ENCODE assay signal across 11 cellular contexts in the genomic region with DNA sequence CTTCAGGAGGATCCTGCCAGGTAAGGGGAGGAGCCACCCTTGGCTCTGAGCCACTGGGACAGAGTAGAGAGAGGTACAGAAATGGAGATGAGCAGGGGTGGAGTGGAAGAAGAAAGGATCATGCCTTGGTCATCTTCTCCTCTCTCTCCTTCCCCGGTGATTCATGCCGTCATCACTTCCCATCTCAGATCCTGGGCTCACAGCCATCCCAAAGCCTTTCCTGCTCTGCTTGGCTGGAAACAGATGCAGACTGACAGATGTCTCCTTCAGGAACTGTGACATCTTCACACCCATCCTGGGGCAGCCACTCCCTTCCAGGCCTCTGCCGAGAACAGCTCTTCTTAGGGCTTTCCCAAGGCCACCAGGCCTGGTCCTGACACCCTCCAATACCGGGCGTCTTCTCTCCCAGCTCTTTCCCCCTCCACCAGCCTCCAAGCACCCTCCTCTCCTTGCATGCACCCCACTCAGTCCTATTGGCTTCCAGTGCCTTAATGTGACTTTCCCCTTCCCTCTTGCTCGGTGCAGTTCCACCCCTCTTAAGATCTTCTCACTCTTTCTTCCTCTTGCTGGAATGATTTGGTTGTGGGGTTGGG. TPM values are rescaled to one million over a fixed set of nuclear protein-coding genes. Genes with fewer than 3 reads are reported as not detected.
A peak's percentile ranks its signal among the peaks of the same experiment; 100 is the strongest.
DNase-seq lines count a peak whose midpoint lies in the region; ATAC-seq and TF ChIP-seq lines count a peak whose summit lies in the region.
"Had no signal": no experiment of that assay in that cellular context is flagged by ENCODE, and none has a peak within 500 bp of the region (broad histone marks: within the 10 kb centered on the region; RNA-seq: fewer than 3 reads in every experiment).

No MANE protein-coding gene starts in this region.

- TF ChIP-seq CTCF in left ventricle myocardium inferior (IDR thresholded peaks at IDR 0.05; ENCODE audit: borderline replicate concordance): no peak
- no peak for TF ChIP-seq CTCF in nephron progenitor cell (IDR thresholded peaks at IDR 0.05)

- no peak overlapping the region for H3K4me2 ChIP-seq in Karpas-422 (ENCODE audit: low read depth, low read length, poor library complexity, severe bottlenecking)

- no peak overlapping the region for H3K27ac ChIP-seq in left ventricle myocardium inferior (replicated peaks)
- H3K27ac ChIP-seq in Karpas-422 (ENCODE audit: low read length): no peak overlapping the region

- no peaks in the 10 kb centered on the region for H3K27me3 Mint-ChIP-seq in nephron progenitor cell (ENCODE audit: low read depth, poor library complexity)

- H3K27me3 ChIP-seq in left ventricle myocardium inferior (ENCODE audit: low read depth) (no peaks in the 10 kb centered on the region), Karpas-422 (ENCODE audit: low read length) (no peaks in the 10 kb centered on the region)

- H3K9me3 ChIP-seq in left ventricle myocardium inferior (replicated peaks): no peaks in the 10 kb centered on the region
- H3K9me3 ChIP-seq in Karpas-422 (ENCODE audit: low read length): no peaks in the 10 kb centered on the region

- H3K4me3 ChIP-seq in left ventricle myocardium inferior (no peak overlapping the region), Karpas-422 (ENCODE audit: low read length) (no peak overlapping the region)

- H4K20me1 ChIP-seq in Karpas-422 (ENCODE audit: insufficient read depth, low read depth, low read length): no peaks in the 10 kb centered on the region

- H3K9ac ChIP-seq in Karpas-422 (ENCODE audit: low read length): no peak overlapping the region

- peaks cover 46% of the 10 kb centered on the region for H3K4me1 Mint-ChIP-seq in nephron progenitor cell
- H3K4me1 Mint-ChIP-seq: CD14-positive monocyte had no signal

- H3K36me3 ChIP-seq in left ventricle myocardium inferior (no peaks in the 10 kb centered on the region), Karpas-422 (ENCODE audit: insufficient read depth, low read length) (no peaks in the 10 kb centered on the region)

- peak; percentile 84 for DNase-seq in A172 (ENCODE audit: low spot score)
- peak; percentile 78 for DNase-seq in HCEC 1CT
- peak; percentile 45 for DNase-seq in amniotic epithelial cell (ENCODE audit: low read depth)
- peak; percentile 32 for DNase-seq in left ventricle myocardium inferior
- no peak for DNase-seq in Karpas-422
- no peak for DNase-seq in activated naive CD4-positive, alpha-beta T cell treated with anti-CD3 and anti-CD28 coated beads, Interleukin-2, amount 50 U/mL, for 72 hours (ENCODE audit: low spot score in 2 of 2)
- DNase-seq in NCI-H1417 (lab: John Stamatoyannopoulos, UW): no peak
- no peak for DNase-seq in nephron progenitor cell
- DNase-seq: activated naive CD4-positive, alpha-beta T cell treated with anti-CD3 and anti-CD28 coated beads for 36 hours; stimulated activated naive CD4-positive, alpha-beta T cell had no signal

- H3K9me3 Mint-ChIP-seq in activated naive CD4-positive, alpha-beta T cell treated with anti-CD3 and anti-CD28 coated beads, Interleukin-2, amount 50 U/mL, for 72 hours: no peaks in the 10 kb centered on the region
- no peaks in the 10 kb centered on the region for H3K9me3 Mint-ChIP-seq in nephron progenitor cell
- H3K9me3 Mint-ChIP-seq: activated naive CD4-positive, alpha-beta T cell treated with anti-CD3 and anti-CD28 coated beads for 36 hours had no signal

- intact Hi-C loops in left ventricle myocardium inferior (cut with micrococcal nuclease): no loop called here

- H3K36me3 Mint-ChIP-seq in activated naive CD4-positive, alpha-beta T cell treated with anti-CD3 and anti-CD28 coated beads, Interleukin-2, amount 50 U/mL, for 72 hours: no peaks in the 10 kb centered on the region
- no peaks in the 10 kb centered on the region for H3K36me3 Mint-ChIP-seq in nephron progenitor cell (ENCODE audit: low read depth)
- H3K36me3 Mint-ChIP-seq: CD14-positive monocyte had no signal

- H3K4me3 Mint-ChIP-seq in nephron progenitor cell: no peak overlapping the region
- H3K4me3 Mint-ChIP-seq: activated naive CD4-positive, alpha-beta T cell treated with anti-CD3 and anti-CD28 coated beads for 36 hours; CD14-positive monocyte had no signal

- no peak for ATAC-seq in activated naive CD4-positive, alpha-beta T cell treated with anti-CD3 and anti-CD28 coated beads, Interleukin-2, amount 50 U/mL, for 72 hours

- no peak overlapping the region for H2AFZ ChIP-seq in Karpas-422 (ENCODE audit: low read length)

- no peaks in the 10 kb centered on the region for H3K9me2 ChIP-seq in Karpas-422 (replicated peaks; ENCODE audit: insufficient read depth, low read length)

- peaks cover 10% of the 10 kb centered on the region for H3K4me1 ChIP-seq in left ventricle myocardium inferior
- peaks cover 8% of the 10 kb centered on the region for H3K4me1 ChIP-seq in Karpas-422 (ENCODE audit: low read length)

- no peaks in the 10 kb centered on the region for H3K79me2 ChIP-seq in Karpas-422 (ENCODE audit: low read length)

- H3K27ac Mint-ChIP-seq in activated naive CD4-positive, alpha-beta T cell treated with anti-CD3 and anti-CD28 coated beads, Interleukin-2, amount 50 U/mL, for 72 hours: no peak overlapping the region
- H3K27ac Mint-ChIP-seq in nephron progenitor cell: no peak overlapping the region
- H3K27ac Mint-ChIP-seq: activated naive CD4-positive, alpha-beta T cell treated with anti-CD3 and anti-CD28 coated beads for 36 hours had no signal

RNA-seq across cellular contexts. Expression of a gene that starts 58.3 kb away (rescaled TPM):
- total RNA-seq in A172 (2014; rRNA removed; shearing (Covaris generic)): not detected in 2 replicates
- total RNA-seq in left ventricle myocardium inferior: not detected
- not detected in 2 replicates for total RNA-seq in Karpas-422 (2014; rRNA removed; shearing (Covaris generic); ENCODE audit: low replicate concordance)
- total RNA-seq in activated naive CD4-positive, alpha-beta T cell treated with anti-CD3 and anti-CD28 coated beads, Interleukin-2, amount 50 U/mL, for 72 hours: not detected
- total RNA-seq: activated naive CD4-positive, alpha-beta T cell treated with anti-CD3 and anti-CD28 coated beads for 36 hours had no signal

Comparison
In these comparisons a context has a peak if more than half of its experiments do, and no peak if none do; other contexts are left out.
1. DNase-seq: peak in A172 (single experiment), HCEC 1CT (single experiment), amniotic epithelial cell (single experiment) and left ventricle myocardium inferior (single experiment); none in Karpas-422 (single experiment), activated naive CD4-positive, alpha-beta T cell treated with anti-CD3 and anti-CD28 coated beads, Interleukin-2, amount 50 U/mL, for 72 hours (0 of 2), NCI-H1417 (0 of 3) and nephron progenitor cell (single experiment).